Comparison of ENCODE assay signal across 9 cellular contexts in genomic region chr4:140326395-140326993, GRCh38.
A peak's percentile ranks its signal among the peaks of the same experiment; 100 is the strongest.
DNase-seq lines count a peak whose midpoint lies in the region; ATAC-seq and TF ChIP-seq lines count a peak whose summit lies in the region.
"Had no signal": no experiment of that assay in that cellular context is flagged by ENCODE, and none has a peak within 500 bp of the region (broad histone marks: within the 10 kb centered on the region; RNA-seq: fewer than 3 reads in every experiment).

No MANE protein-coding gene starts in this region.

- H3K27ac ChIP-seq in MM.1S (ENCODE audit: low read length) (no peak overlapping the region), tibial artery (no peak overlapping the region)
- H3K27ac ChIP-seq: SJSA1 had no signal

- H3K79me2 ChIP-seq in MM.1S (ENCODE audit: low read length) = no peaks in the 10 kb centered on the region

- peak; percentile 49 for TF ChIP-seq CTCF in MM.1S (IDR thresholded peaks at IDR 0.05; ENCODE audit: low read length)
- peak; percentile 88 for TF ChIP-seq CTCF in astrocyte of the cerebellum (IDR thresholded peaks at IDR 0.05; ENCODE audit: low read depth, low read length, missing control alignments)
- peak; percentile 65 to 67 for TF ChIP-seq CTCF in tibial artery (IDR thresholded peaks at IDR 0.05)

- H3K36me3 ChIP-seq in MM.1S (replicated peaks; ENCODE audit: insufficient read depth, low read length) = no peaks in the 10 kb centered on the region
- H3K36me3 ChIP-seq in tibial artery = no peaks in the 10 kb centered on the region
- H3K36me3 ChIP-seq: SJSA1 had no signal

- H3K4me2 ChIP-seq in MM.1S (ENCODE audit: low read depth, low read length) = no peak overlapping the region

- H3K4me1 ChIP-seq in MM.1S (ENCODE audit: low read length) (peaks cover 9% of the 10 kb centered on the region; the same call in 1 of the 2 replicates), tibial artery (no peaks in the 10 kb centered on the region)
- H3K4me1 ChIP-seq: SJSA1 had no signal

- intact Hi-C loops in tibial artery (cut with DNase I; ENCODE audit: low total_unique reads) = loop anchor here (10.0 kb wide), 1 partner anchor 72 kb away; no protein-coding TSS in a partner anchor

- H3K9me2 ChIP-seq in MM.1S (replicated peaks; ENCODE audit: insufficient read depth, low read length) = no peaks in the 10 kb centered on the region

- no peak overlapping the region for H2AFZ ChIP-seq in MM.1S (ENCODE audit: low read length)

- in situ Hi-C loops in astrocyte of the cerebellum (cut with HindIII; ENCODE audit: low sequenced_read_pairs) = no loop called here

- DNase-seq in EL = peak; percentile 55
- DNase-seq in MM.1S = peak; percentile 26
- DNase-seq in astrocyte of the cerebellum (ENCODE audit: low read depth) = peak; percentile 37
- DNase-seq in iPS-NIHi11 (ENCODE audit: low spot score) = peak; percentile 66
- DNase-seq in tibial artery = no peak
- no peak for DNase-seq in NCI-H187 (lab: John Stamatoyannopoulos, UW)

- H3K27me3 ChIP-seq in MM.1S (replicated peaks; ENCODE audit: insufficient read depth, low read length) (no peaks in the 10 kb centered on the region), tibial artery (no peaks in the 10 kb centered on the region)
- H3K27me3 ChIP-seq: SJSA1 had no signal

- H3K4me3 ChIP-seq in MM.1S (ENCODE audit: low read length) = no peak overlapping the region
- no peak overlapping the region for H3K4me3 ChIP-seq in astrocyte of the cerebellum (ENCODE audit: low read depth, low read length)
- H3K4me3 ChIP-seq in tibial artery = no peak overlapping the region
- H3K4me3 ChIP-seq: SJSA1 had no signal

- H3K9ac ChIP-seq in MM.1S (ENCODE audit: low read length) = no peak overlapping the region

- H3K9me3 ChIP-seq in MM.1S (replicated peaks; ENCODE audit: insufficient read depth, low read length) (no peaks in the 10 kb centered on the region), tibial artery (no peaks in the 10 kb centered on the region)
- H3K9me3 ChIP-seq: SJSA1 had no signal

- H3F3A ChIP-seq in MM.1S (ENCODE audit: insufficient read depth, low read length) = no peaks in the 10 kb centered on the region

- no peaks in the 10 kb centered on the region for H4K20me1 ChIP-seq in MM.1S (ENCODE audit: insufficient read depth, low read length)

- no peak for ATAC-seq in HG03521 (IDR thresholded peaks at IDR 0.05; ENCODE audit: unreplicated experiment)
- no peak for ATAC-seq in GM21576 (IDR thresholded peaks at IDR 0.05; ENCODE audit: unreplicated experiment)

Comparison
In these comparisons a context has a peak if more than half of its experiments do, and no peak if none do; other contexts are left out.
1. DNase-seq: peak in EL (single experiment), MM.1S (single experiment), astrocyte of the cerebellum (single experiment) and iPS-NIHi11 (single experiment); none in tibial artery (0 of 2) and NCI-H187 (0 of 2).
2. Peak in every context shown above with its lines, with median percentiles within 50 percentile points of each other: CTCF ChIP-seq.